Comparison of ENCODE assay signal across 1 cellular context in the genomic region with DNA sequence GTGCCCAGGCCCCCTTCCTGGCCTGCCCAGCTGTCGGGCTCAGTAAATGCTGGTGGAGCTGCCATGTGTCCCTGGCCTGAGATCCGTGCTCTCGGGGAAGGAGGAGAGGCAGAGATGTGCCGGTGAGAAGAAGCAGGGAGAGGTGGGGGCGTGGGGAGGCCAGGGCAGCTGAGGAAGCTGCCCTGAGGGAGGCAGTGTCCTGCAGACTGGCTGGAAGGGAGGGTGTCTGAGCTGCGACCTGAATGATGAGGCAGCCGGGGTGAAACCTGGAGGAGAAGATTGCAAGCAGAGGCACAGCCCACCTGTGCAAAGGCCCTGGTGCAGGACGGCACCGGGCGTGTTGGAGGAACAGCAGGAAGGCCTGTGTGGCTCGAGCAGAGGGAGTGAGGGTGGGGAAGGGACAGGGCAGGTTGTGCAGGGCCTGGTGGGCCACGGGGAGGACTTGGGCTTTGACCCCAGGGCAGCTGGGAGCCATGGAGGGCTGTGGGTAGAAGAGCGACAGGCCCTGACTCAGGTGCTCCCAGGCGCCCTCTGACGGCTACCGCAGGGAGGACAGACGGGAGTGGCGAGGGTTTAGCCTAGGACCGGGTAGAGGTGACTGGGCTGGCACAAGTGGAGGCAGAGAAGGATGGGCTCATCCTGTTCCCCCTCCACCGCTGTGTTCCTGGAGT.
TF ChIP-seq lines count a peak whose summit lies in the region.

No MANE protein-coding gene starts in this region.

TF ChIP-seq in K562, 482 proteins besides CTCF, POLR2A, EP300 and RAD21 (continued from another document):
- TF ChIP-seq, protein P1, sequence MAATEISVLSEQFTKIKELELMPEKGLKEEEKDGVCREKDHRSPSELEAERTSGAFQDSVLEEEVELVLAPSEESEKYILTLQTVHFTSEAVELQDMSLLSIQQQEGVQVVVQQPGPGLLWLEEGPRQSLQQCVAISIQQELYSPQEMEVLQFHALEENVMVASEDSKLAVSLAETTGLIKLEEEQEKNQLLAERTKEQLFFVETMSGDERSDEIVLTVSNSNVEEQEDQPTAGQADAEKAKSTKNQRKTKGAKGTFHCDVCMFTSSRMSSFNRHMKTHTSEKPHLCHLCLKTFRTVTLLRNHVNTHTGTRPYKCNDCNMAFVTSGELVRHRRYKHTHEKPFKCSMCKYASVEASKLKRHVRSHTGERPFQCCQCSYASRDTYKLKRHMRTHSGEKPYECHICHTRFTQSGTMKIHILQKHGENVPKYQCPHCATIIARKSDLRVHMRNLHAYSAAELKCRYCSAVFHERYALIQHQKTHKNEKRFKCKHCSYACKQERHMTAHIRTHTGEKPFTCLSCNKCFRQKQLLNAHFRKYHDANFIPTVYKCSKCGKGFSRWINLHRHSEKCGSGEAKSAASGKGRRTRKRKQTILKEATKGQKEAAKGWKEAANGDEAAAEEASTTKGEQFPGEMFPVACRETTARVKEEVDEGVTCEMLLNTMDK (IDR thresholded peaks at IDR 0.05; ENCODE audit: borderline replicate concordance, insufficient read depth, low read depth, low read length, poor library complexity, severe bottlenecking), result no peak
